Comparison of ENCODE assay signal across 8 cellular contexts in the genomic region with DNA sequence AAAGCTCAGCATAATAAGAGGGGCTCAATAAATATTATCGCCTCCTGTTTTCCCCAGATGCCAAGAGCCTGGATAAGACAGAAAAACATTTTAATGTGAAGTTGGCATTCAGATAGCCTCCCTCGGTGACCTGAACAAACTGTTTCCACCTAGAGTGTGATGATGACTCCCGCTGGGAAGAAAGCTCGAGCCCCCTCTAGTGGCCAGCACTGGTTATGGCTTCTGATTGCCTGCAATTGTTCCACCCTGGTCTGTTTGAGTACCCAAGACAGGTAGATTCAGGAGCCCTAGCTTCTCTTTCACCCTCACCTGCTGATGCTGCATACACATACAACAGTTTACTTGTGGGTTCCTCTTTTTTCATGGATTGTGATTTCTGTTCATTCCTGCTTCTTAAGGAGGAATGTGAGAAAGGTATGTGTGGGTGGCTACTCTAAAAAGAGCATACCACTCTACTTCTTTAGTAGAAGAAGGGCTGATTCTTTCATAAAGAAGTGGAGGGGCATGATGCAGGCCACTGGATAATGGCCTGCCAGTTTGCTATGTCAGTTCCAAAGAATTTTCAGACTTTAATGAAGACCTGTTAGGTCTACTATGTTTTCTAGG. TPM values are rescaled to one million over a fixed set of nuclear protein-coding genes. Genes with fewer than 3 reads are reported as not detected.
DNase-seq lines count a peak whose midpoint lies in the region; ATAC-seq and TF ChIP-seq lines count a peak whose summit lies in the region.

No MANE protein-coding gene starts in this region.

- no peaks in the 10 kb centered on the region for H3K27me3 Mint-ChIP-seq in activated CD4-positive, alpha-beta memory T cell treated with anti-CD3 and anti-CD28 coated beads for 36 hours
- no peaks in the 10 kb centered on the region for H3K27me3 Mint-ChIP-seq in memory B cell

- ATAC-seq in HG02981 (IDR thresholded peaks at IDR 0.05; ENCODE audit: unreplicated experiment) (peak; percentile 68), memory B cell (ENCODE audit: low read depth) (peak; percentile 91), HG02763 (IDR thresholded peaks at IDR 0.05; ENCODE audit: unreplicated experiment) (no peak)

- no peak overlapping the region for H3K27ac Mint-ChIP-seq in activated CD4-positive, alpha-beta memory T cell treated with anti-CD3 and anti-CD28 coated beads for 36 hours
- H3K27ac Mint-ChIP-seq in memory B cell: no peak overlapping the region

- intact Hi-C loops in activated CD4-positive, alpha-beta memory T cell treated with anti-CD3 and anti-CD28 coated beads for 36 hours (cut with micrococcal nuclease): loop anchor here (1.0 kb wide), 3 partner anchors 77 to 347 kb away; no protein-coding TSS in a partner anchor

- TF ChIP-seq CTCF in GM10266 (IDR thresholded peaks at IDR 0.05; ENCODE audit: control insufficient read depth, insufficient read depth, low read depth, missing control alignments): peak; percentile 93

- CTCF ChIA-PET in activated CD4-positive, alpha-beta memory T cell treated with anti-CD3 and anti-CD28 coated beads for 36 hours (lab: Charles Lee): interaction anchor here (0.6 to 14.0 kb wide), 45 partner anchors 9 to 350 kb away, joined by 3 to 336 read pairs (median 4); a partner anchor contains a TSS

- peaks cover 30% of the 10 kb centered on the region for H3K36me3 Mint-ChIP-seq in activated CD4-positive, alpha-beta memory T cell treated with anti-CD3 and anti-CD28 coated beads for 36 hours
- H3K36me3 Mint-ChIP-seq in memory B cell: peaks cover 33% of the 10 kb centered on the region

- DNase-seq in GM10266 (ENCODE audit: extremely low spot score) (peak; percentile 74), NCI-H748 treated with DMSO at 0.1 percent for 48 hours (lab: John Stamatoyannopoulos, UW) (peak; percentile 59), memory B cell (ENCODE audit: low spot score in 2 of 2) (peak; percentile 81 to 83)
- peak; percentile 89 for DNase-seq in activated CD4-positive, alpha-beta memory T cell treated with anti-CD3 and anti-CD28 coated beads for 36 hours
- peak; percentile 78 for DNase-seq in effector CD4-positive, alpha-beta T cell
- peak; percentile 63 to 69 for DNase-seq in stimulated activated CD8-positive, alpha-beta memory T cell treated with anti-CD3 and anti-CD28 coated beads, Interleukin-2, amount 100 ng/mL, for 1 hour (ENCODE audit: low read depth in 2 of 2)

- no peak overlapping the region for H3K4me3 Mint-ChIP-seq in activated CD4-positive, alpha-beta memory T cell treated with anti-CD3 and anti-CD28 coated beads for 36 hours
- no peak overlapping the region for H3K4me3 Mint-ChIP-seq in memory B cell

- POLR2A ChIA-PET in activated CD4-positive, alpha-beta memory T cell treated with anti-CD3 and anti-CD28 coated beads for 36 hours (lab: Charles Lee): interaction anchor here (2.1 kb wide), 1 partner anchor 77 kb away, joined by 10 read pairs; no protein-coding TSS in a partner anchor

- no peaks in the 10 kb centered on the region for H3K9me3 Mint-ChIP-seq in activated CD4-positive, alpha-beta memory T cell treated with anti-CD3 and anti-CD28 coated beads for 36 hours
- no peaks in the 10 kb centered on the region for H3K9me3 Mint-ChIP-seq in memory B cell

- peaks cover 16% of the 10 kb centered on the region for H3K4me1 Mint-ChIP-seq in activated CD4-positive, alpha-beta memory T cell treated with anti-CD3 and anti-CD28 coated beads for 36 hours (ENCODE audit: low read depth)
- H3K4me1 Mint-ChIP-seq in memory B cell: peaks cover 3% of the 10 kb centered on the region

RNA-seq across cellular contexts. Expression of a gene that starts 6.4 kb away (rescaled TPM):
- 10 to 100 TPM; 25.9 to 26.8 TPM for total RNA-seq in activated CD4-positive, alpha-beta memory T cell treated with anti-CD3 and anti-CD28 coated beads for 36 hours

RNA-seq across cellular contexts. Expression of a gene that starts 6.8 kb away (rescaled TPM):
- 10 to 100 TPM; 23.6 to 28.4 TPM for total RNA-seq in activated CD4-positive, alpha-beta memory T cell treated with anti-CD3 and anti-CD28 coated beads for 36 hours
